8 cellular contexts compared by ENCODE assay signal in genomic region chr16:75097941-75098897, GRCh38. TPM values are rescaled to one million over a fixed set of nuclear protein-coding genes. Genes with fewer than 3 reads are reported as not detected.
DNase-seq lines count a peak whose midpoint lies in the region.

No MANE protein-coding gene starts in this region.

- no peaks in the 10 kb centered on the region for H3K9me3 ChIP-seq in MG63

- DNase-seq in NCI-H187 treated with DMSO at 0.1 percent for 48 hours (lab: John Stamatoyannopoulos, UW) (peak; percentile 7), NCI-H187 (lab: John Stamatoyannopoulos, UW) (no peak), globus pallidus (ENCODE audit: low spot score) (peak; percentile 44), MG63 (no peak), OCI-M2 (lab: John Stamatoyannopoulos, UW; ENCODE audit: unreplicated experiment) (no peak), HuH-7 (ENCODE audit: low spot score) (no peak)
- DNase-seq in activated CD4-positive, alpha-beta T cell treated with anti-CD3 and anti-CD28 coated beads, Interleukin-2, amount 50 U/mL, for 1 hour, result peak; percentile 66
- peak; percentile 58 to 62 for DNase-seq in stimulated activated CD8-positive, alpha-beta memory T cell treated with anti-CD3 and anti-CD28 coated beads, Interleukin-7, amount 100 ng/mL, for 4 hours (ENCODE audit: low read depth in 2 of 2)

- no peak overlapping the region for H3K4me3 ChIP-seq in MG63

- no peaks in the 10 kb centered on the region for H3K27me3 ChIP-seq in MG63

- H3K36me3 ChIP-seq in MG63, result no peaks in the 10 kb centered on the region

RNA-seq across cellular contexts. Expression of gene LDHD, which starts 18.4 kb away (rescaled TPM):
- total RNA-seq in MG63 (2014; rRNA removed; shearing (Covaris generic); ENCODE audit: low replicate concordance), result not detected in 2 replicates

RNA-seq across cellular contexts. Expression of gene ZFP1, which starts 50.1 kb away (rescaled TPM):
- total RNA-seq in MG63 (2014; rRNA removed; shearing (Covaris generic); ENCODE audit: low replicate concordance), result 4.0 and 5.2 TPM in 2 replicates

Comparison
In these comparisons a context has a peak if more than half of its experiments do, and no peak if none do; other contexts are left out.
1. DNase-seq: peak in NCI-H187 treated with DMSO at 0.1 percent for 48 hours (single experiment), activated CD4-positive, alpha-beta T cell treated with anti-CD3 and anti-CD28 coated beads, Interleukin-2, amount 50 U/mL, for 1 hour (single experiment), globus pallidus (single experiment) and stimulated activated CD8-positive, alpha-beta memory T cell treated with anti-CD3 and anti-CD28 coated beads, Interleukin-7, amount 100 ng/mL, for 4 hours (2 of 2); none in NCI-H187 (0 of 2), MG63 (single experiment), OCI-M2 (single experiment) and HuH-7 (single experiment).